In the genomic region with DNA sequence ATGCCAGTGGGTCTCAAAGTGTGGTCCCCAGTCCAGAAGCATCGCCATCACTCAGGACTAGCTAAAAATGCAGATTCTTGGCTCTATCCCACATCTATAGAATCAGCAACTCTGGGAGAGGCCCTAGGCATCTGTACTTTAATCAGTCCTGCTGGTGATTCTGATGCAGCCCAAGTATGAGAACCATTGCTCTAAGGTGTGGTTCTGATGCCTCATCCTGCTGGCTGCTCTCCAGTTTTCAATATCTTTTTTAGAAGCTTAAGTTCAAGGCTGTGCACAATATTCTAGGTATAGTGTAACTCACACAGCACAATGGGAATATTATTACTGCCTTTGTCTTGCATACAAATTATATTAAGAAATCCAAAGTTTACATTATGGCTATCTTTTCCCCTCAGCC, we compare ENCODE assay signal across 23 cellular contexts.
"Had no signal": no experiment of that assay in that cellular context is flagged by ENCODE, and none has a peak within 500 bp of the region (broad histone marks: within the 10 kb centered on the region; RNA-seq: fewer than 3 reads in every experiment).

No MANE protein-coding gene starts in this region.

- H3K27ac Mint-ChIP-seq: naive B cell, nephron progenitor cell had no signal

- H3K9me3 ChIP-seq: esophagus squamous epithelium, sigmoid colon, stomach, thoracic aorta had no signal

- H3K4me2 ChIP-seq: hepatocyte had no signal

- H3K4me3 ChIP-seq: dorsolateral prefrontal cortex, esophagus squamous epithelium, hepatocyte, lung, sigmoid colon, skin epidermis, stomach, thoracic aorta had no signal

- H3K9me3 Mint-ChIP-seq: nephron progenitor cell had no signal

- H3K36me3 ChIP-seq: esophagus squamous epithelium, sigmoid colon, stomach, thoracic aorta had no signal

- H3K79me2 ChIP-seq: hepatocyte had no signal

- H3K36me3 Mint-ChIP-seq: naive B cell had no signal

- H3K4me3 Mint-ChIP-seq: naive B cell, nephron progenitor cell had no signal

- H2AFZ ChIP-seq: hepatocyte had no signal

- ATAC-seq: left colon, left ventricle myocardium superior had no signal

- DNase-seq: cortex of kidney; dorsolateral prefrontal cortex; effector CD8-positive, alpha-beta T cell; esophagus squamous epithelium; foreskin melanocyte; head of caudate nucleus; left colon; left ventricle myocardium superior; mesendoderm; naive B cell; nephron progenitor cell; posterior cingulate gyrus; sigmoid colon; stimulated activated CD4-positive, alpha-beta T cell treated with anti-CD3 and anti-CD28 coated beads, Interleukin-12 subunit alpha, Interleukin-12 subunit beta, amount 100 ng/mL, for 4 hours; stimulated activated naive CD4-positive, alpha-beta T cell; stomach; substantia nigra; trophoblast cell had no signal

- H3K27me3 ChIP-seq: esophagus squamous epithelium, hepatocyte, sigmoid colon, stomach had no signal

- H3K27ac ChIP-seq: dorsolateral prefrontal cortex, epithelial cell of prostate, esophagus squamous epithelium, hepatocyte, sigmoid colon, skin epidermis, stomach, thoracic aorta had no signal
